Comparison of ENCODE assay signal across 36 cellular contexts in genomic region chr1:44733784-44734183, GRCh38. TPM values are rescaled to one million over a fixed set of nuclear protein-coding genes. Genes with fewer than 3 reads are reported as not detected.
A peak's percentile ranks its signal among the peaks of the same experiment; 100 is the strongest.
DNase-seq lines count a peak whose midpoint lies in the region; ATAC-seq, FAIRE-seq and TF ChIP-seq lines count a peak whose summit lies in the region.
"Had no signal": no experiment of that assay in that cellular context is flagged by ENCODE, and none has a peak within 500 bp of the region (broad histone marks: within the 10 kb centered on the region; RNA-seq: fewer than 3 reads in every experiment).

No MANE protein-coding gene starts in this region.

- H3K9ac ChIP-seq in K562 (ENCODE audit: insufficient read depth in 1 of 2, low read depth in 2 of 2, low read length in 2 of 2) (no peak overlapping the region), neuronal stem cell (ENCODE audit: low read depth, low read length, poor library complexity) (no peak overlapping the region)

- no peak overlapping the region for H2BK12ac ChIP-seq in neuronal stem cell (ENCODE audit: low read length)

- ATAC-seq in K562 (no peak), GM19395 (IDR thresholded peaks at IDR 0.05; ENCODE audit: unreplicated experiment) (no peak)
- ATAC-seq: left lobe of liver; stimulated activated naive B cell treated with anti-CD40 and anti-IgM and Interleukin-4, amounts not matched to agents 10 μg/mL and 1 μg/mL and 100 μg/mL, for 72 hours had no signal

- no peaks in the 10 kb centered on the region for H3K79me1 ChIP-seq in neuronal stem cell (ENCODE audit: low read depth, low read length)

- H3K23ac ChIP-seq in neuronal stem cell (ENCODE audit: low read depth, low read length, poor library complexity), result no peak overlapping the region

- H3K4me3 ChIP-seq in left ventricle myocardium inferior (no peak overlapping the region), K562 (no peak overlapping the region), neuronal stem cell (ENCODE audit: low read length in 2 of 2) (no peak overlapping the region)
- H3K4me3 ChIP-seq: ascending aorta, cardiac muscle cell, coronary artery, MG63, Peyer's patch, prostate gland, uterus had no signal

- no peak overlapping the region for H2BK15ac ChIP-seq in neuronal stem cell (ENCODE audit: low read length)

- BruUV-seq in K562 (replicated peaks; lab: Mats Ljungman, UMichigan), result no TSS peak

- H4K91ac ChIP-seq in neuronal stem cell (ENCODE audit: low read depth, low read length, poor library complexity), result no peak overlapping the region

- no peak for TF ChIP-seq RAD21 in K562 (CRISPR knock-in tag; conservative IDR thresholded peaks at IDR 0.05 in 1 of 2, IDR thresholded peaks at IDR 0.05 in 1 of 2)

- no peak overlapping the region for H3K18ac ChIP-seq in neuronal stem cell (ENCODE audit: low read length)

- H3K27me3 ChIP-seq in left ventricle myocardium inferior (ENCODE audit: low read depth) (no peaks in the 10 kb centered on the region), K562 (ENCODE audit: control insufficient read depth in 2 of 2, insufficient read depth in 2 of 2, low read length in 2 of 2) (no peaks in the 10 kb centered on the region), neuronal stem cell (ENCODE audit: control insufficient read depth in 3 of 3, insufficient read depth in 3 of 3, low read depth in 1 of 3, low read length in 3 of 3) (no peaks in the 10 kb centered on the region)
- H3K27me3 ChIP-seq: ascending aorta, cardiac muscle cell, MG63, Peyer's patch, uterus had no signal

- H2BK5ac ChIP-seq in neuronal stem cell (ENCODE audit: low read length), result no peak overlapping the region

- peaks cover 10% of the 10 kb centered on the region for H3K4me1 Mint-ChIP-seq in type B pancreatic cell (ENCODE audit: unreplicated experiment)

- no peak for FAIRE-seq in K562 (lab: Jason Lieb, UNC)
- FAIRE-seq: A204.1, H54, islet of Langerhans had no signal

- no peaks in the 10 kb centered on the region for H3K79me2 ChIP-seq in K562 (ENCODE audit: control insufficient read depth, insufficient read depth, low read length)

- no peaks in the 10 kb centered on the region for H3K36me3 Mint-ChIP-seq in type B pancreatic cell
- H3K36me3 Mint-ChIP-seq: naive B cell; stimulated activated naive B cell treated with anti-CD40 and anti-IgM and Interleukin-4, amounts not matched to agents 10 μg/mL and 1 μg/mL and 100 μg/mL, for 72 hours had no signal

- H2AK5ac ChIP-seq in neuronal stem cell (ENCODE audit: low read depth, low read length), result no peak overlapping the region

- no peak for TF ChIP-seq POLR2A in K562 (conservative IDR thresholded peaks at IDR 0.05)

- POLR2A ChIA-PET in K562 (lab: Yijun Ruan, JAX), result interaction anchor here (1.0 to 9.5 kb wide), 3 partner anchors 13 to 86 kb away, joined by 3 to 328 read pairs (median 106); no protein-coding TSS in a partner anchor

- peaks cover 4% of the 10 kb centered on the region for H3K9me3 Mint-ChIP-seq in type B pancreatic cell
- H3K9me3 Mint-ChIP-seq: activated naive CD8-positive, alpha-beta T cell treated with anti-CD3 and anti-CD28 coated beads for 36 hours; CD4-positive, alpha-beta T cell; naive B cell; stimulated activated naive B cell treated with anti-CD40 and anti-IgM and Interleukin-4, amounts not matched to agents 10 μg/mL and 1 μg/mL and 100 μg/mL, for 72 hours had no signal

- TF ChIP-seq CTCF in left ventricle myocardium inferior (IDR thresholded peaks at IDR 0.05; ENCODE audit: borderline replicate concordance), result no peak
- no peak for TF ChIP-seq CTCF in K562 (IDR thresholded peaks at IDR 0.05 in 2 of 3, conservative IDR thresholded peaks at IDR 0.05 in 1 of 3; ENCODE audit: insufficient read depth in 2 of 3, low read depth in 1 of 3, low read length in 3 of 3)
- TF ChIP-seq CTCF in type B pancreatic cell (conservative IDR thresholded peaks at IDR 0.05), result no peak

- H3K27me3 Mint-ChIP-seq in type B pancreatic cell, result peaks cover 5% of the 10 kb centered on the region
- H3K27me3 Mint-ChIP-seq: CD4-positive, alpha-beta T cell; naive B cell; stimulated activated naive B cell treated with anti-CD40 and anti-IgM and Interleukin-4, amounts not matched to agents 10 μg/mL and 1 μg/mL and 100 μg/mL, for 72 hours had no signal

- intact Hi-C loops in left ventricle myocardium inferior (cut with micrococcal nuclease), result no loop called here
- intact Hi-C loops in cardiac septum (cut with DNase I), result loop anchor here (5.0 kb wide), 1 partner anchor 279 kb away; the partner anchor contains the start of genes HECTD3 and UROD
- intact Hi-C loops in K562 (cut with micrococcal nuclease), result loop anchor here (5.0 kb wide), 2 partner anchors 569 to 759 kb away; partner anchors contain the start of gene TESK2

- no peak overlapping the region for H4K8ac ChIP-seq in neuronal stem cell (ENCODE audit: low read depth, low read length)

- CTCF ChIA-PET in K562 (lab: Yijun Ruan, JAX; ENCODE audit: low intra/inter-chr PET ratio), result no interaction called here

- H2AFZ ChIP-seq in K562 (ENCODE audit: low read depth, low read length) (peak overlapping the region; percentile 69), neuronal stem cell (ENCODE audit: low read length) (peak overlapping the region; percentile 48)

- H2BK120ac ChIP-seq in neuronal stem cell (ENCODE audit: low read depth, low read length), result no peak overlapping the region

- H3K9me3 ChIP-seq in left ventricle myocardium inferior (replicated peaks), result no peaks in the 10 kb centered on the region
- H3K9me3 ChIP-seq in K562 (replicated peaks; ENCODE audit: control insufficient read depth, insufficient read depth, low read depth, low read length), result no peaks in the 10 kb centered on the region
- no peaks in the 10 kb centered on the region for H3K9me3 ChIP-seq in neuronal stem cell (replicated peaks in 1 of 2; ENCODE audit: control insufficient read depth in 2 of 2, insufficient read depth in 1 of 2, low read depth in 1 of 2, low read length in 2 of 2)
- H3K9me3 ChIP-seq: ascending aorta, MG63, Peyer's patch, prostate gland, uterus had no signal

- peak overlapping the region; percentile 40 for H3K27ac ChIP-seq in left ventricle myocardium inferior (replicated peaks)
- no peak overlapping the region for H3K27ac ChIP-seq in K562 (ENCODE audit: extremely low read depth, low read depth, low read length)
- no peak overlapping the region for H3K27ac ChIP-seq in neuronal stem cell (replicated peaks; ENCODE audit: low read length)
- H3K27ac ChIP-seq: ascending aorta, cardiac muscle cell, epithelial cell of prostate, prostate gland, VCaP had no signal

- in situ Hi-C loops in K562 (cut with MboI), result loop anchor here (5.0 kb wide), 1 partner anchor 89 kb away; no protein-coding TSS in a partner anchor

- 54% methylated on average over 1 of the region's 1 CpG for WGBS in K562 (ENCODE audit: insufficient coverage, low coverage, missing lambda C conversion rate)
- no CpG with 5 or more reads among the region's 1 CpG for WGBS in neuronal stem cell (ENCODE audit: extremely low coverage in 2 of 2, insufficient read length in 2 of 2, insufficient replicate concordance in 1 of 2), 2 donors

- DNase-seq in left ventricle myocardium inferior, result no peak
- no peak for DNase-seq in cardiac septum (ENCODE audit: low spot score)
- no peak for DNase-seq in K562 (ENCODE audit: extremely low read depth in 1 of 4, low spot score in 3 of 4)
- no peak for DNase-seq in neuronal stem cell (ENCODE audit: low spot score)
- no peak for DNase-seq in type B pancreatic cell (ENCODE audit: extremely low spot score, unreplicated experiment)
- no peak for DNase-seq in NCI-H446 (lab: John Stamatoyannopoulos, UW)
- DNase-seq in activated CD8-positive, alpha-beta memory T cell treated with anti-CD3 and anti-CD28 coated beads, Interleukin-2, amount 50 U/mL, for 48 hours, result no peak
- DNase-seq: activated CD4-positive, alpha-beta T cell treated with anti-CD3 and anti-CD28 coated beads for 4 hours; activated CD8-positive, alpha-beta memory T cell treated with anti-CD3 and anti-CD28 coated beads for 24 hours; activated effector memory CD4-positive, alpha-beta T cell treated with Interleukin-2 at 50 U/mL for 16 hours; activated naive CD8-positive, alpha-beta T cell treated with anti-CD3 and anti-CD28 coated beads for 36 hours; CD4-positive, alpha-beta T cell; effector memory CD4-positive, alpha-beta T cell; KBM-7; naive B cell; NCI-H1105 treated with DMSO at 0.1 percent for 48 hours; nucleus accumbens; Peyer's patch; SHP77 treated with DMSO at 0.1 percent for 48 hours; stimulated activated naive B cell treated with anti-CD40 and anti-IgM and Interleukin-4, amounts not matched to agents 10 μg/mL and 1 μg/mL and 100 μg/mL, for 72 hours; T-helper 9 cell; uterus had no signal

- no peak overlapping the region for H3K4me3 Mint-ChIP-seq in type B pancreatic cell
- H3K4me3 Mint-ChIP-seq: activated naive CD8-positive, alpha-beta T cell treated with anti-CD3 and anti-CD28 coated beads for 36 hours; CD4-positive, alpha-beta T cell; stimulated activated naive B cell treated with anti-CD40 and anti-IgM and Interleukin-4, amounts not matched to agents 10 μg/mL and 1 μg/mL and 100 μg/mL, for 72 hours had no signal

- H3K4ac ChIP-seq in neuronal stem cell (ENCODE audit: low read length), result no peak overlapping the region

- TF ChIP-seq EP300 in K562 (IDR thresholded peaks at IDR 0.05; ENCODE audit: low read length), result no peak

- H3K36me3 ChIP-seq in left ventricle myocardium inferior, result no peaks in the 10 kb centered on the region
- no peaks in the 10 kb centered on the region for H3K36me3 ChIP-seq in K562 (ENCODE audit: control insufficient read depth, insufficient read depth, low read length)
- H3K36me3 ChIP-seq in neuronal stem cell (replicated peaks in 1 of 2; ENCODE audit: control insufficient read depth in 2 of 2, insufficient read depth in 2 of 2, low read length in 2 of 2), result no peaks in the 10 kb centered on the region
- H3K36me3 ChIP-seq: ascending aorta, cardiac muscle cell, MG63, Peyer's patch, prostate gland, uterus had no signal

- no peak overlapping the region for H3K14ac ChIP-seq in neuronal stem cell (ENCODE audit: low read length)

- H3K4me1 ChIP-seq in left ventricle myocardium inferior (peaks cover 21% of the 10 kb centered on the region), K562 (replicated peaks in 1 of 2; ENCODE audit: control insufficient read depth in 2 of 2, insufficient read depth in 2 of 2, low read length in 2 of 2) (peaks cover 16 to 20% of the 10 kb centered on the region in 2 experiments), neuronal stem cell (ENCODE audit: control insufficient read depth in 2 of 2, insufficient read depth in 1 of 2, low read depth in 1 of 2, low read length in 2 of 2) (peaks cover 0 to 2% of the 10 kb centered on the region in 2 donors)
- H3K4me1 ChIP-seq: prostate gland, uterus had no signal

- H3K4me2 ChIP-seq in K562 (ENCODE audit: insufficient read depth, low read length), result no peak overlapping the region
- H3K4me2 ChIP-seq in neuronal stem cell (ENCODE audit: insufficient read depth, low read length, poor library complexity, severe bottlenecking), result no peak overlapping the region

- H3K9me1 ChIP-seq in K562 (ENCODE audit: control insufficient read depth, insufficient read depth, low read length), result no peaks in the 10 kb centered on the region

- H3K27ac Mint-ChIP-seq in type B pancreatic cell, result peak overlapping the region; percentile 10
- H3K27ac Mint-ChIP-seq: activated naive CD8-positive, alpha-beta T cell treated with anti-CD3 and anti-CD28 coated beads for 36 hours; CD4-positive, alpha-beta T cell; naive B cell; stimulated activated naive B cell treated with anti-CD40 and anti-IgM and Interleukin-4, amounts not matched to agents 10 μg/mL and 1 μg/mL and 100 μg/mL, for 72 hours had no signal

- H4K20me1 ChIP-seq in K562 (replicated peaks; ENCODE audit: control insufficient read depth, insufficient read depth, low read length), result no peaks in the 10 kb centered on the region

RNA-seq across cellular contexts. Expression of gene RNU5D-1, which starts 2.8 kb away (rescaled TPM):
- not detected for total RNA-seq in left ventricle myocardium inferior
- not detected for total RNA-seq in cardiac septum
- under 0.01 TPM in 2 replicates for total RNA-seq in K562 (2011; cell fraction: chromatin; rRNA removed; ENCODE audit: low replicate concordance)
- total RNA-seq in K562 (2011; cell fraction: nucleolus; rRNA removed), result under 0.01 TPM in 2 replicates
- total RNA-seq in K562 (2011; cell fraction: nucleoplasm; rRNA removed), result under 0.01 TPM in 2 replicates
- total RNA-seq in K562 (2014; rRNA removed), result not detected in 2 replicates
- not detected in 2 replicates for total RNA-seq in K562 (2014; rRNA removed; fragmentation: Illumina TruSeq; extraction: Trizol)
- total RNA-seq in K562 (2015; rRNA removed; fragmentation: Illumina TruSeq; extraction: Trizol), result under 0.01 TPM in 1 of 2 replicates, not detected in the other
- not detected in 2 replicates for total RNA-seq in K562 (2021)
- under 0.01 TPM in 1 of 2 replicates, not detected in the other for polyA plus RNA-seq in K562 (2011; rRNA removed)
- polyA plus RNA-seq in K562 (2011; cell fraction: cytosol; rRNA removed), result not detected in 2 replicates
- polyA plus RNA-seq in K562 (2011; cell fraction: nucleus; rRNA removed), result under 0.01 TPM in 2 replicates
- polyA plus RNA-seq in K562 (2012), result not detected in 2 replicates
- polyA plus RNA-seq in K562 (2014; fragmentation: Illumina TruSeq; extraction: Trizol), result not detected in 2 replicates
- not detected for polyA plus RNA-seq in K562 (2014; fragmentation: Nextera tagmentation; extraction: Ambion mirVana)
- polyA plus RNA-seq in K562 (2014; rRNA removed), result not detected in 2 replicates
- under 0.01 TPM in 2 replicates for polyA minus RNA-seq in K562 (2011; rRNA and poly(A)+ RNA removed)
- polyA minus RNA-seq in K562 (2011; cell fraction: cytosol; rRNA and poly(A)+ RNA removed), result 577 and 1,449 TPM in 2 replicates
- under 0.01 TPM in 2 replicates for polyA minus RNA-seq in K562 (2011; cell fraction: nucleus; rRNA and poly(A)+ RNA removed)
- not detected for polyA plus RNA-seq in neuronal stem cell (2013, experiment 1 of 2)
- polyA plus RNA-seq in neuronal stem cell (2013, experiment 2 of 2), result not detected
- not detected in 2 replicates for total RNA-seq in type B pancreatic cell (ENCODE audit: low replicate concordance)
- total RNA-seq: activated naive CD8-positive, alpha-beta T cell treated with anti-CD3 and anti-CD28 coated beads for 36 hours; ascending aorta; cardiac muscle cell; CD4-positive, alpha-beta T cell; Daoy; left lobe of liver; Peyer's patch; prostate gland; temporal lobe; uterus had no signal
- polyA plus RNA-seq: cardiac muscle cell had no signal

RNA-seq across cellular contexts. Expression of gene KIF2C, which starts 5.9 kb away (rescaled TPM):
- total RNA-seq in left ventricle myocardium inferior (1.6 TPM), cardiac septum (1.3 TPM), K562 (2014; rRNA removed) (143 and 159 TPM in 2 replicates), K562 (2014; rRNA removed; fragmentation: Illumina TruSeq; extraction: Trizol) (169 and 184 TPM in 2 replicates), K562 (2015; rRNA removed; fragmentation: Illumina TruSeq; extraction: Trizol) (160 and 164 TPM in 2 replicates), K562 (2021) (156 and 173 TPM in 2 replicates), type B pancreatic cell (ENCODE audit: low replicate concordance) (17.4 and 56.5 TPM in 2 replicates)
- 211 and 292 TPM in 2 replicates for total RNA-seq in K562 (2011; cell fraction: chromatin; rRNA removed; ENCODE audit: low replicate concordance)
- 153 and 166 TPM in 2 replicates for total RNA-seq in K562 (2011; cell fraction: nucleolus; rRNA removed)
- total RNA-seq in K562 (2011; cell fraction: nucleoplasm; rRNA removed), result 123 and 160 TPM in 2 replicates
- polyA plus RNA-seq in K562 (2011; rRNA removed) (214 and 226 TPM in 2 replicates), K562 (2014; fragmentation: Illumina TruSeq; extraction: Trizol) (196 and 210 TPM in 2 replicates), K562 (2014; fragmentation: Nextera tagmentation; extraction: Ambion mirVana) (100 to 1,000 TPM in 1 of 2 experiments, 10 to 100 TPM in 1; 84.9 to 161 TPM), K562 (2014; rRNA removed) (163 and 183 TPM in 2 replicates)
- polyA plus RNA-seq in K562 (2011; cell fraction: cytosol; rRNA removed), result 117 and 189 TPM in 2 replicates
- polyA plus RNA-seq in K562 (2011; cell fraction: nucleus; rRNA removed), result 195 and 253 TPM in 2 replicates
- 113 and 166 TPM in 2 replicates for polyA plus RNA-seq in K562 (2012)
- 259 and 260 TPM in 2 replicates for polyA minus RNA-seq in K562 (2011; rRNA and poly(A)+ RNA removed)
- polyA minus RNA-seq in K562 (2011; cell fraction: cytosol; rRNA and poly(A)+ RNA removed), result 113 and 120 TPM in 2 replicates
- 52.5 and 93.7 TPM in 2 replicates for polyA minus RNA-seq in K562 (2011; cell fraction: nucleus; rRNA and poly(A)+ RNA removed)
- polyA plus RNA-seq in neuronal stem cell (2013, experiment 1 of 2), result 90.4 TPM
- polyA plus RNA-seq in neuronal stem cell (2013, experiment 2 of 2), result 92.2 TPM

RNA-seq across cellular contexts. Expression of gene RPS8, which starts 41.6 kb away (rescaled TPM):
- total RNA-seq in left ventricle myocardium inferior, result 717 TPM
- total RNA-seq in cardiac septum, result 581 TPM
- total RNA-seq in K562 (2011; cell fraction: chromatin; rRNA removed; ENCODE audit: low replicate concordance), result 542 and 786 TPM in 2 replicates
- 948 and 967 TPM in 2 replicates for total RNA-seq in K562 (2011; cell fraction: nucleolus; rRNA removed)
- 930 and 1,480 TPM in 2 replicates for total RNA-seq in K562 (2011; cell fraction: nucleoplasm; rRNA removed)
- 3,851 and 4,431 TPM in 2 replicates for total RNA-seq in K562 (2014; rRNA removed)
- total RNA-seq in K562 (2014; rRNA removed; fragmentation: Illumina TruSeq; extraction: Trizol), result 2,850 and 3,258 TPM in 2 replicates
- total RNA-seq in K562 (2015; rRNA removed; fragmentation: Illumina TruSeq; extraction: Trizol), result 3,074 and 3,307 TPM in 2 replicates
- total RNA-seq in K562 (2021), result 3,109 and 3,518 TPM in 2 replicates
- 2,871 and 3,497 TPM in 2 replicates for polyA plus RNA-seq in K562 (2011; rRNA removed)
- polyA plus RNA-seq in K562 (2011; cell fraction: cytosol; rRNA removed), result 2,484 and 3,204 TPM in 2 replicates
- 1,065 and 1,968 TPM in 2 replicates for polyA plus RNA-seq in K562 (2011; cell fraction: nucleus; rRNA removed)
- polyA plus RNA-seq in K562 (2012), result 3,267 and 3,835 TPM in 2 replicates
- polyA plus RNA-seq in K562 (2014; fragmentation: Illumina TruSeq; extraction: Trizol), result 2,545 and 2,717 TPM in 2 replicates
- polyA plus RNA-seq in K562 (2014; fragmentation: Nextera tagmentation; extraction: Ambion mirVana), result 1,000 to 10,000 TPM; 2,431 to 2,562 TPM
- polyA plus RNA-seq in K562 (2014; rRNA removed), result 3,694 and 4,168 TPM in 2 replicates
- polyA minus RNA-seq in K562 (2011; rRNA and poly(A)+ RNA removed), result 1,274 and 1,304 TPM in 2 replicates
- 927 and 1,052 TPM in 2 replicates for polyA minus RNA-seq in K562 (2011; cell fraction: cytosol; rRNA and poly(A)+ RNA removed)
- polyA minus RNA-seq in K562 (2011; cell fraction: nucleus; rRNA and poly(A)+ RNA removed), result 256 and 454 TPM in 2 replicates
- polyA plus RNA-seq in neuronal stem cell (2013, experiment 1 of 2), result 7,805 TPM
- polyA plus RNA-seq in neuronal stem cell (2013, experiment 2 of 2), result 7,922 TPM
- 2,494 and 2,620 TPM in 2 replicates for total RNA-seq in type B pancreatic cell (ENCODE audit: low replicate concordance)

RNA-seq across cellular contexts. Expression of gene BEST4, which starts 54.2 kb away (rescaled TPM):
- 0.11 TPM for total RNA-seq in left ventricle myocardium inferior
- 0.11 TPM for total RNA-seq in cardiac septum
- total RNA-seq in K562 (2011; cell fraction: chromatin; rRNA removed; ENCODE audit: low replicate concordance), result 0.23 TPM in 1 of 2 replicates, not detected in the other
- total RNA-seq in K562 (2011; cell fraction: nucleolus; rRNA removed), result not detected in 2 replicates
- total RNA-seq in K562 (2011; cell fraction: nucleoplasm; rRNA removed), result 0.38 TPM in 1 of 2 replicates, not detected in the other
- not detected in 2 replicates for total RNA-seq in K562 (2014; rRNA removed)
- total RNA-seq in K562 (2014; rRNA removed; fragmentation: Illumina TruSeq; extraction: Trizol), result not detected in 2 replicates
- total RNA-seq in K562 (2015; rRNA removed; fragmentation: Illumina TruSeq; extraction: Trizol), result not detected in 2 replicates
- total RNA-seq in K562 (2021), result not detected in 2 replicates
- 0.05 and 0.07 TPM in 2 replicates for polyA plus RNA-seq in K562 (2011; rRNA removed)
- 0.07 and 0.13 TPM in 2 replicates for polyA plus RNA-seq in K562 (2011; cell fraction: cytosol; rRNA removed)
- polyA plus RNA-seq in K562 (2011; cell fraction: nucleus; rRNA removed), result 0.24 and 0.60 TPM in 2 replicates
- 0.04 and 0.06 TPM in 2 replicates for polyA plus RNA-seq in K562 (2012)
- not detected in 2 replicates for polyA plus RNA-seq in K562 (2014; fragmentation: Illumina TruSeq; extraction: Trizol)
- not detected for polyA plus RNA-seq in K562 (2014; fragmentation: Nextera tagmentation; extraction: Ambion mirVana)
- polyA plus RNA-seq in K562 (2014; rRNA removed), result 0.11 TPM in 1 of 2 replicates, not detected in the other
- not detected in 2 replicates for polyA minus RNA-seq in K562 (2011; rRNA and poly(A)+ RNA removed)
- polyA minus RNA-seq in K562 (2011; cell fraction: cytosol; rRNA and poly(A)+ RNA removed), result not detected in 2 replicates
- not detected in 2 replicates for polyA minus RNA-seq in K562 (2011; cell fraction: nucleus; rRNA and poly(A)+ RNA removed)
- polyA plus RNA-seq in neuronal stem cell (2013, experiment 1 of 2), result 2.1 TPM
- polyA plus RNA-seq in neuronal stem cell (2013, experiment 2 of 2), result 1.9 TPM
- total RNA-seq in type B pancreatic cell (ENCODE audit: low replicate concordance), result 0.48 and 0.99 TPM in 2 replicates
- total RNA-seq: ascending aorta, Daoy, prostate gland had no signal

RNA-seq across cellular contexts. Expression of gene ARMH1, which starts 59.3 kb away (rescaled TPM):
- total RNA-seq in left ventricle myocardium inferior, result 1.1 TPM
- 0.70 TPM for total RNA-seq in cardiac septum
- 0.28 TPM in 1 of 2 replicates, not detected in the other for total RNA-seq in K562 (2011; cell fraction: chromatin; rRNA removed; ENCODE audit: low replicate concordance)
- not detected in 2 replicates for total RNA-seq in K562 (2011; cell fraction: nucleolus; rRNA removed)
- total RNA-seq in K562 (2011; cell fraction: nucleoplasm; rRNA removed), result not detected in 2 replicates
- total RNA-seq in K562 (2014; rRNA removed), result not detected in 2 replicates
- not detected in 2 replicates for total RNA-seq in K562 (2014; rRNA removed; fragmentation: Illumina TruSeq; extraction: Trizol)
- not detected in 2 replicates for total RNA-seq in K562 (2015; rRNA removed; fragmentation: Illumina TruSeq; extraction: Trizol)
- 0.49 TPM in 1 of 2 replicates, not detected in the other for total RNA-seq in K562 (2021)
- 0.37 TPM in 1 of 2 replicates, not detected in the other for polyA plus RNA-seq in K562 (2011; rRNA removed)
- polyA plus RNA-seq in K562 (2011; cell fraction: cytosol; rRNA removed), result 0.07 and 0.72 TPM in 2 replicates
- polyA plus RNA-seq in K562 (2011; cell fraction: nucleus; rRNA removed), result 2.1 and 3.0 TPM in 2 replicates
- not detected in 2 replicates for polyA plus RNA-seq in K562 (2012)
- polyA plus RNA-seq in K562 (2014; fragmentation: Illumina TruSeq; extraction: Trizol), result not detected in 2 replicates
- polyA plus RNA-seq in K562 (2014; fragmentation: Nextera tagmentation; extraction: Ambion mirVana), result not detected
- 0.41 TPM in 1 of 2 replicates, not detected in the other for polyA plus RNA-seq in K562 (2014; rRNA removed)
- not detected in 2 replicates for polyA minus RNA-seq in K562 (2011; rRNA and poly(A)+ RNA removed)
- not detected in 2 replicates for polyA minus RNA-seq in K562 (2011; cell fraction: cytosol; rRNA and poly(A)+ RNA removed)
- not detected in 2 replicates for polyA minus RNA-seq in K562 (2011; cell fraction: nucleus; rRNA and poly(A)+ RNA removed)
- polyA plus RNA-seq in neuronal stem cell (2013, experiment 1 of 2), result 7.6 TPM
- 7.7 TPM for polyA plus RNA-seq in neuronal stem cell (2013, experiment 2 of 2)
- 5.5 and 11.6 TPM in 2 replicates for total RNA-seq in type B pancreatic cell (ENCODE audit: low replicate concordance)
- total RNA-seq: ascending aorta, Daoy had no signal
